Comparison of ENCODE assay signal across 15 cellular contexts in genomic region chr1:10668241-10668761, GRCh38.
A peak's percentile ranks its signal among the peaks of the same experiment; 100 is the strongest.
DNase-seq lines count a peak whose midpoint lies in the region; ATAC-seq and TF ChIP-seq lines count a peak whose summit lies in the region.
"Had no signal": no experiment of that assay in that cellular context is flagged by ENCODE, and none has a peak within 500 bp of the region (broad histone marks: within the 10 kb centered on the region; RNA-seq: fewer than 3 reads in every experiment).

No MANE protein-coding gene starts in this region.

- H2AK5ac ChIP-seq in H9 (ENCODE audit: insufficient read length, low read length): no peak overlapping the region

- H3K9me3 ChIP-seq in H9 (ENCODE audit: control insufficient read depth, low read depth, low read length) (no peaks in the 10 kb centered on the region), right cardiac atrium (ENCODE audit: control insufficient read depth, low read length) (no peaks in the 10 kb centered on the region)

- H3K36me3 Mint-ChIP-seq in H9 (ENCODE audit: insufficient read depth in 1 of 3, low read depth in 3 of 3) (no peaks in the 10 kb centered on the region; a peak in 1 of 7 replicates), progenitor cell of endocrine pancreas (ENCODE audit: insufficient read depth) (no peaks in the 10 kb centered on the region)

- H4K20me1 ChIP-seq in H9 (ENCODE audit: control insufficient read depth, insufficient read depth, insufficient read length): no peaks in the 10 kb centered on the region

- no peak overlapping the region for H3K4me2 ChIP-seq in H9 (ENCODE audit: insufficient read depth, insufficient read length, low read length)
- H3K4me2 ChIP-seq: PC-9 had no signal

- H3K27ac Mint-ChIP-seq in H9: no peak overlapping the region
- H3K27ac Mint-ChIP-seq in progenitor cell of endocrine pancreas: peak overlapping the region; percentile 82

- H2BK12ac ChIP-seq in H9 (ENCODE audit: insufficient read length, low read depth, low read length): no peak overlapping the region

- peak in 1 of 2 donors; percentile 7 for ATAC-seq in right cardiac atrium
- ATAC-seq in GM18520 (IDR thresholded peaks at IDR 0.05; ENCODE audit: unreplicated experiment): no peak
- ATAC-seq in HG03460 (IDR thresholded peaks at IDR 0.05; ENCODE audit: unreplicated experiment): no peak

- H3K4me3 Mint-ChIP-seq in H9: no peak overlapping the region; a peak in 1 of 5 replicates
- H3K4me3 Mint-ChIP-seq in progenitor cell of endocrine pancreas (ENCODE audit: low read depth): peak overlapping the region; percentile 40

- H4K5ac ChIP-seq in H9 (ENCODE audit: insufficient read length, low read depth, low read length): no peak overlapping the region

- no peak overlapping the region for H2AFZ ChIP-seq in H9 (ENCODE audit: low read length)
- H2AFZ ChIP-seq: PC-9 had no signal

- H3K27me3 Mint-ChIP-seq in H9 (ENCODE audit: low read depth) (no peaks in the 10 kb centered on the region), progenitor cell of endocrine pancreas (peaks cover 26% of the 10 kb centered on the region)

- H3K27me3 ChIP-seq in H9 (ENCODE audit: insufficient read depth, low read length) (no peaks in the 10 kb centered on the region), right cardiac atrium (ENCODE audit: control insufficient read depth, insufficient read depth) (no peaks in the 10 kb centered on the region)

- WGBS in H9 (ENCODE audit: extremely low coverage, insufficient read length, low lambda C conversion rate): no CpG with 5 or more reads among the region's 20 CpGs
- WGBS in right cardiac atrium: 47% methylated on average over 20 of the region's 20 CpGs

- H3K27ac ChIP-seq in C4-2B (peak overlapping the region; percentile 13), H9 (ENCODE audit: insufficient read length, low read depth, low read length) (no peak overlapping the region), right cardiac atrium (ENCODE audit: low read length) (peak overlapping the region; percentile 0)
- H3K27ac ChIP-seq: PC-9 had no signal

- no peaks in the 10 kb centered on the region for H3K9me3 Mint-ChIP-seq in H9
- no peaks in the 10 kb centered on the region for H3K9me3 Mint-ChIP-seq in progenitor cell of endocrine pancreas (ENCODE audit: low read depth)

- H2BK15ac ChIP-seq in H9 (ENCODE audit: low read depth, low read length): no peak overlapping the region

- H3K23me2 ChIP-seq in H9 (ENCODE audit: insufficient read length, low read depth, low read length, poor library complexity, severe bottlenecking): no peaks in the 10 kb centered on the region

- no peak overlapping the region for H2BK20ac ChIP-seq in H9 (ENCODE audit: low read depth, low read length, poor library complexity, severe bottlenecking)

- no peak for DNase-seq in H9
- no peak for DNase-seq in right cardiac atrium
- no peak for DNase-seq in progenitor cell of endocrine pancreas (ENCODE audit: low spot score, unreplicated experiment)
- no peak for DNase-seq in central memory CD4-positive, alpha-beta T cell
- no peak for DNase-seq in NCI-H2107 (lab: John Stamatoyannopoulos, UW)
- DNase-seq: activated T-cell treated with anti-CD3 and anti-CD28 coated beads for 4 hours; C1 segment of cervical spinal cord; cortex of kidney; IMR-90; PC-9; stimulated activated CD4-positive, alpha-beta T cell treated with anti-CD3 and anti-CD28 coated beads, Interleukin-4, amount 100 ng/mL, for 1 hour; T-helper 1 cell had no signal

- no peak overlapping the region for H3K9ac ChIP-seq in H9 (ENCODE audit: extremely low read depth, insufficient read length, low read length)

- H3K4me1 Mint-ChIP-seq in H9: peaks cover 12 to 32% of the 10 kb centered on the region in 2 experiments
- H3K4me1 Mint-ChIP-seq in progenitor cell of endocrine pancreas (ENCODE audit: low read depth): peaks cover 36% of the 10 kb centered on the region

- H3K4me3 ChIP-seq in right cardiac atrium (ENCODE audit: low read length): no peak overlapping the region
- H3K4me3 ChIP-seq: PC-9 had no signal

- H3T11ph ChIP-seq in H9 (ENCODE audit: low read length): no peak overlapping the region

- no peak overlapping the region for H4K91ac ChIP-seq in H9 (ENCODE audit: insufficient read length, low read depth, low read length)

- no peak overlapping the region for H4K8ac ChIP-seq in H9 (replicated peaks; ENCODE audit: insufficient read length, low read depth, low read length)

- no peak overlapping the region for H3K56ac ChIP-seq in H9 (ENCODE audit: insufficient read length, low read depth, low read length)

- H2BK5ac ChIP-seq in H9 (ENCODE audit: insufficient read length, low read length): no peak overlapping the region

- no peak overlapping the region for H3K4ac ChIP-seq in H9 (ENCODE audit: low read depth, low read length)

- H3K79me2 ChIP-seq in H9 (ENCODE audit: insufficient read depth, low read length): no peaks in the 10 kb centered on the region

- H3K14ac ChIP-seq in H9 (ENCODE audit: insufficient read depth, low read length): peak overlapping the region; percentile 69

- no peaks in the 10 kb centered on the region; the same call in 1 of the 2 replicates for H3K4me1 ChIP-seq in H9 (ENCODE audit: insufficient read depth, low read length)
- peaks cover 9% of the 10 kb centered on the region for H3K4me1 ChIP-seq in right cardiac atrium (ENCODE audit: control insufficient read depth, insufficient read depth, low read length)

- H3K23ac ChIP-seq in H9 (ENCODE audit: insufficient read length, low read depth, low read length): no peak overlapping the region

- TF ChIP-seq CTCF in C4-2B (conservative IDR thresholded peaks at IDR 0.05) (no peak), H9 (conservative IDR thresholded peaks at IDR 0.05) (no peak), progenitor cell of endocrine pancreas (IDR thresholded peaks at IDR 0.05; ENCODE audit: unreplicated experiment) (no peak)

- no peaks in the 10 kb centered on the region for H3K79me1 ChIP-seq in H9 (ENCODE audit: insufficient read depth, low read depth, low read length, poor library complexity, severe bottlenecking)

- intact Hi-C loops in right cardiac atrium (cut with DNase I): no loop called here

- no peak overlapping the region for H3K18ac ChIP-seq in H9 (ENCODE audit: insufficient read length, low read depth, low read length)

- no peak overlapping the region for H2BK120ac ChIP-seq in H9 (ENCODE audit: low read depth, low read length, poor library complexity, severe bottlenecking)
